18 cellular contexts compared by ENCODE assay signal in genomic region chr16:65497571-65497970, GRCh38.
"Had no signal": no experiment of that assay in that cellular context is flagged by ENCODE, and none has a peak within 500 bp of the region (broad histone marks: within the 10 kb centered on the region; RNA-seq: fewer than 3 reads in every experiment).

No MANE protein-coding gene starts in this region.

- H3K36me3 Mint-ChIP-seq: stimulated activated effector memory CD8-positive, alpha-beta T cell treated with anti-CD3 and anti-CD28 coated beads, Interleukin-12 subunit alpha, Interleukin-12 subunit beta, amount 100 ng/mL, for 72 hours had no signal

- H3K4me3 ChIP-seq: colonic mucosa, esophagus squamous epithelium, pancreas, thyroid gland had no signal

- H3K9me3 Mint-ChIP-seq: activated CD4-positive, alpha-beta T cell treated with anti-CD3 and anti-CD28 coated beads, Interleukin-2, amount 10 ng/mL, durations not matched to agents 24 days and 14 days had no signal

- H3K27ac ChIP-seq: colonic mucosa, esophagus squamous epithelium, pancreas, thyroid gland had no signal

- H3K36me3 ChIP-seq: colonic mucosa, esophagus squamous epithelium, pancreas, thyroid gland had no signal

- H3K27ac Mint-ChIP-seq: activated B cell treated with CpG ODN at 0.5 μM for 24 hours; activated CD4-positive, alpha-beta T cell treated with anti-CD3 and anti-CD28 coated beads, Interleukin-2, amount 10 ng/mL, durations not matched to agents 24 days and 14 days; activated CD8-positive, alpha-beta T cell treated with anti-CD3 and anti-CD28 coated beads, Interleukin-2, amount 10 ng/mL, durations not matched to agents 7 days and 5 days; activated T-helper 1 cell treated with anti-CD3 and anti-CD28 coated beads, Interleukin-12 subunit alpha, Interleukin-12 subunit beta, Interleukin-2, Interleukin-4 antibody, amounts not matched to agents 30 ng/mL and 10 ng/mL and 1 ng/mL, durations not matched to agents 14 hours and 24 hours and 36 hours; stimulated activated effector memory CD8-positive, alpha-beta T cell treated with anti-CD3 and anti-CD28 coated beads, Interleukin-12 subunit alpha, Interleukin-12 subunit beta, amount 100 ng/mL, for 72 hours; T-helper 2 cell treated with Interferon-gamma antibody and Interleukin-4, amounts not matched to agents 5 μg/mL and 100 μg/mL, for 36 hours had no signal

- H3K4me1 ChIP-seq: colonic mucosa, esophagus squamous epithelium, pancreas, thyroid gland had no signal

- H3K4me3 Mint-ChIP-seq: activated B cell treated with CpG ODN at 0.5 μM for 24 hours; activated CD4-positive, alpha-beta T cell treated with anti-CD3 and anti-CD28 coated beads, Interleukin-2, amount 10 ng/mL, durations not matched to agents 24 days and 14 days; activated CD8-positive, alpha-beta T cell treated with anti-CD3 and anti-CD28 coated beads, Interleukin-2, amount 10 ng/mL, durations not matched to agents 7 days and 5 days; activated T-helper 1 cell treated with anti-CD3 and anti-CD28 coated beads, Interleukin-12 subunit alpha, Interleukin-12 subunit beta, Interleukin-2, Interleukin-4 antibody, amounts not matched to agents 30 ng/mL and 10 ng/mL and 1 ng/mL, durations not matched to agents 14 hours and 24 hours and 36 hours; stimulated activated effector memory CD8-positive, alpha-beta T cell treated with anti-CD3 and anti-CD28 coated beads, Interleukin-12 subunit alpha, Interleukin-12 subunit beta, amount 100 ng/mL, for 72 hours; T-helper 2 cell treated with Interferon-gamma antibody and Interleukin-4, amounts not matched to agents 5 μg/mL and 100 μg/mL, for 36 hours had no signal

- DNase-seq: activated B cell treated with CpG ODN at 0.5 μM for 24 hours; activated CD4-positive, alpha-beta T cell treated with anti-CD3 and anti-CD28 coated beads, Interleukin-2, amount 10 ng/mL, durations not matched to agents 24 days and 14 days; activated CD8-positive, alpha-beta memory T cell treated with anti-CD3 and anti-CD28 coated beads, Interleukin-2, amount 50 U/mL, for 4 hours; activated CD8-positive, alpha-beta T cell treated with anti-CD3 and anti-CD28 coated beads, Interleukin-2, amount 10 ng/mL, durations not matched to agents 7 days and 5 days; activated naive CD4-positive, alpha-beta T cell; colonic mucosa; esophagus squamous epithelium; foreskin fibroblast; glutamatergic neuron; pancreas; stimulated activated CD4-positive, alpha-beta T cell treated with anti-CD3 and anti-CD28 coated beads, Interleukin-12 subunit alpha, Interleukin-12 subunit beta, amount 100 ng/mL, for 4 hours; stimulated activated CD4-positive, alpha-beta T cell treated with anti-CD3 and anti-CD28 coated beads, Interleukin-2, amount 100 ng/mL, for 24 hours; thyroid gland had no signal

- H3K27me3 ChIP-seq: colonic mucosa, esophagus squamous epithelium, pancreas, thyroid gland had no signal

- FAIRE-seq: endothelial cell of umbilical vein, pancreas, urothelium cell line had no signal

- ATAC-seq: activated CD8-positive, alpha-beta T cell treated with anti-CD3 and anti-CD28 coated beads, Interleukin-2, amount 10 ng/mL, durations not matched to agents 7 days and 5 days; pancreas; stimulated activated effector memory CD8-positive, alpha-beta T cell treated with anti-CD3 and anti-CD28 coated beads, Interleukin-12 subunit alpha, Interleukin-12 subunit beta, amount 100 ng/mL, for 72 hours had no signal

- H3K4me1 Mint-ChIP-seq: activated B cell treated with CpG ODN at 0.5 μM for 24 hours; activated CD4-positive, alpha-beta T cell treated with anti-CD3 and anti-CD28 coated beads, Interleukin-2, amount 10 ng/mL, durations not matched to agents 24 days and 14 days; stimulated activated effector memory CD8-positive, alpha-beta T cell treated with anti-CD3 and anti-CD28 coated beads, Interleukin-12 subunit alpha, Interleukin-12 subunit beta, amount 100 ng/mL, for 72 hours had no signal

- H3K27me3 Mint-ChIP-seq: activated B cell treated with CpG ODN at 0.5 μM for 24 hours; activated CD4-positive, alpha-beta T cell treated with anti-CD3 and anti-CD28 coated beads, Interleukin-2, amount 10 ng/mL, durations not matched to agents 24 days and 14 days had no signal

- H3K9me3 ChIP-seq: colonic mucosa, esophagus squamous epithelium, pancreas, thyroid gland had no signal
